Comparison of ENCODE assay signal across 18 cellular contexts in the genomic region with DNA sequence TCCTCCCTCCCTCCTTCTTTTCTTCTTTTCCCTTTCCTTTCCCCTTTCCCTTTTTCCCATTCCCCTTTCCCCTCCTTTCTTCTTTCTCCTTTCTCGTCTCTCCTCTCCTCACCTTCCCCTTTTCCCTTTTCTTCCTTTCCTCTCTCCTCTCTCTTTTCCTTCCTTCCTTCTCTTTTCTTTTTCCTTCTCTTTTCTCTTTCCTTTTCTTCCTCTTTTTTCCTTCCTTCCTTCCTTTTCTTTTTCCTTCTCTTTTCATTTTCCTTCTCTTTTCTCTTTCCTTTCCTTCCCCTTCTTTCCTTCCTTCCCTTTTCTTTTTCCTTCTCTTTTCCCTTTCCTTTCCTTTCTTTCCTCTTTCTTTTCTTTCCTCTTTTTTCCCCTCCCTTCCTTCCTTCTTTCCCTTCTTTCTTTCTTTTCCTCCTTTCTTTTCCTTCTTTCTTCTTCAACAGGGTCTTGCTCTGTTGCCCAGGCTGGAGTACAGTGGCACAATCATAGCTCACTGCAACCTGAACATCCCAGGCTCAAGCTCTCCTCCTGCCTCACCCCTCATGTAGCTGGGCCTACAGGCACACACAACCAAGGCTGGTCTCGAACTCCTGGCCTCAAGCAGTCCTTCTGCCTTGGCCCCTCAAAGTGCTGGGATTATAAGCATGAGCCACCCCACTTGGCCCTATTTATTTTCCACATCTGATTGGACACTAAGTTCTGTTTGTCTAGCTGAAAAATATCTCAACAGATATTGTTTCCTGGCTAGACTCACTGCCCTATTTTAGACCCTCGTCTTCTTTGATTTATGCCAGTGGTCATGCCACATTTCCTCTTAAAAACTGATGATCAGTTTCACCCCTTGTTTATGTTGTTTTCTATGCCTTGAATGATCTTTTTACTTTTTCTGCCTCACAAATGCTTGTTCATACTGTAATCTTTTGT.
"Had no signal": no experiment of that assay in that cellular context is flagged by ENCODE, and none has a peak within 500 bp of the region (broad histone marks: within the 10 kb centered on the region; RNA-seq: fewer than 3 reads in every experiment).

No MANE protein-coding gene starts in this region.

- H3K9me3 Mint-ChIP-seq: activated naive CD4-positive, alpha-beta T cell treated with anti-CD3 and anti-CD28 coated beads, Interleukin-2, amount 50 U/mL, for 72 hours; activated T-cell treated with anti-CD3 and anti-CD28 coated beads, Interleukin-2, amount 50 U/mL, for 24 hours; brain; central memory CD8-positive, alpha-beta T cell; immature natural killer cell; neural crest cell had no signal

- H3K4me1 Mint-ChIP-seq: central memory CD8-positive, alpha-beta T cell; immature natural killer cell had no signal

- H3K27me3 ChIP-seq: ovary, stomach, tibial artery had no signal

- H3K36me3 ChIP-seq: ovary, stomach, tibial artery had no signal

- H3K36me3 Mint-ChIP-seq: activated naive CD4-positive, alpha-beta T cell treated with anti-CD3 and anti-CD28 coated beads, Interleukin-2, amount 50 U/mL, for 72 hours; immature natural killer cell had no signal

- ATAC-seq: activated naive CD4-positive, alpha-beta T cell treated with anti-CD3 and anti-CD28 coated beads, Interleukin-2, amount 50 U/mL, for 72 hours; esophagus mucosa; left cardiac atrium had no signal

- H3K27me3 Mint-ChIP-seq: brain had no signal

- H3K27ac ChIP-seq: ovary, stomach, tibial artery had no signal

- H3K4me3 Mint-ChIP-seq: activated T-cell treated with anti-CD3 and anti-CD28 coated beads, Interleukin-2, amount 50 U/mL, for 24 hours; brain; central memory CD8-positive, alpha-beta T cell; immature natural killer cell; neural crest cell had no signal

- DNase-seq: activated CD4-positive, CD25-positive, alpha-beta regulatory T cell; activated effector memory CD4-positive, alpha-beta T cell treated with Interleukin-2 at 50 U/mL for 16 hours; activated T-cell treated with anti-CD3 and anti-CD28 coated beads, Interleukin-2, amount 50 U/mL, for 24 hours; amniotic stem cell; immature natural killer cell; left cardiac atrium; ovary; stimulated activated CD4-positive, alpha-beta T cell treated with anti-CD3 and anti-CD28 coated beads, Interleukin-15, amount 100 ng/mL, for 24 hours; stimulated activated CD4-positive, alpha-beta T cell treated with anti-CD3 and anti-CD28 coated beads, Interleukin-4, amount 100 ng/mL, for 24 hours; stomach; T-helper 2 cell; tibial artery had no signal

- H3K27ac Mint-ChIP-seq: activated naive CD4-positive, alpha-beta T cell treated with anti-CD3 and anti-CD28 coated beads, Interleukin-2, amount 50 U/mL, for 72 hours; activated T-cell treated with anti-CD3 and anti-CD28 coated beads, Interleukin-2, amount 50 U/mL, for 24 hours; immature natural killer cell had no signal

- H3K9me3 ChIP-seq: ovary, stomach, tibial artery had no signal

- H3K4me3 ChIP-seq: lung, ovary, stomach, tibial artery had no signal
